In genomic region chr20:1308702-1309095, GRCh38 we compare ENCODE assay signal across 1 cellular context.
TF ChIP-seq lines count a peak whose summit lies in the region.

No MANE protein-coding gene starts in this region.

TF ChIP-seq in H1, 55 proteins besides CTCF, POLR2A, EP300 and RAD21:
- TF ChIP-seq RFX5 (IDR thresholded peaks at IDR 0.05; ENCODE audit: borderline replicate concordance, low read depth, low read length) (no peak), SIX5 (IDR thresholded peaks at IDR 0.05; ENCODE audit: low read depth, low read length) (no peak), HDAC6 (IDR thresholded peaks at IDR 0.05; ENCODE audit: low read depth, low read length) (no peak), BRCA1 (IDR thresholded peaks at IDR 0.05; ENCODE audit: low read depth, low read length) (no peak), ZNF274 (IDR thresholded peaks at IDR 0.05; ENCODE audit: borderline replicate concordance, extremely low read depth, low read length) (no peak), BCL11A (IDR thresholded peaks at IDR 0.05; ENCODE audit: low read depth in 2 of 2, low read length in 2 of 2) (no peak), RBBP5 (IDR thresholded peaks at IDR 0.05; ENCODE audit: borderline replicate concordance, low read depth, low read length) (no peak), PHF8 (conservative IDR thresholded peaks at IDR 0.05; ENCODE audit: low read depth, low read length) (no peak), CREB1 (IDR thresholded peaks at IDR 0.05) (no peak), CBX8 (IDR thresholded peaks at IDR 0.05; ENCODE audit: borderline replicate concordance, low read depth, low read length) (no peak), SRF (IDR thresholded peaks at IDR 0.05; ENCODE audit: low read depth, low read length) (no peak), GABPA (IDR thresholded peaks at IDR 0.05; ENCODE audit: borderline replicate concordance, insufficient read depth, low read length) (no peak)
- TF ChIP-seq, protein P1, sequence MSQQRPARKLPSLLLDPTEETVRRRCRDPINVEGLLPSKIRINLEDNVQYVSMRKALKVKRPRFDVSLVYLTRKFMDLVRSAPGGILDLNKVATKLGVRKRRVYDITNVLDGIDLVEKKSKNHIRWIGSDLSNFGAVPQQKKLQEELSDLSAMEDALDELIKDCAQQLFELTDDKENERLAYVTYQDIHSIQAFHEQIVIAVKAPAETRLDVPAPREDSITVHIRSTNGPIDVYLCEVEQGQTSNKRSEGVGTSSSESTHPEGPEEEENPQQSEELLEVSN (IDR thresholded peaks at IDR 0.05): no peak
